In the genomic region with DNA sequence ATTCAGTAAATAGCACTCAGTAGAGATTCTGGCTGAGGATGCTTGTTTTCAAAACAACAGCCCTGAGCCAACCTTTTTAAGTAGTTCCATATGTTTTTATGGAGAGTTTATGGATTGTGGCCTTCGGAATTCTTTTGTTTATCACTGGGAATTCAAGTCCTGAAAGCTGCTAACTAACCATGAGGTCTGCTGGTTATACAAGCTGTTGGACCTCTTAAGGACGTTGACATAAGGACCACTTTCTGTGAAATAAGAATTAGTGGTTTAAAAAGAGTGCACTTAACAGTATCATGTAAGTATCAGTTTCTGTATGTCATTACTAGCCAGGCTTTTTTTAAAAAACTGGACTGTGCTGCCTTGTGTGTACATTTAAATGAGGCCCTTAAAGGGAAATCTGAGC, we compare ENCODE assay signal across 1 cellular context.
TF ChIP-seq lines count a peak whose summit lies in the region.

No MANE protein-coding gene starts in this region.

TF ChIP-seq in WTC11, 78 proteins besides CTCF, POLR2A, EP300 and RAD21 (continued from another document):
- TF ChIP-seq, protein P1, sequence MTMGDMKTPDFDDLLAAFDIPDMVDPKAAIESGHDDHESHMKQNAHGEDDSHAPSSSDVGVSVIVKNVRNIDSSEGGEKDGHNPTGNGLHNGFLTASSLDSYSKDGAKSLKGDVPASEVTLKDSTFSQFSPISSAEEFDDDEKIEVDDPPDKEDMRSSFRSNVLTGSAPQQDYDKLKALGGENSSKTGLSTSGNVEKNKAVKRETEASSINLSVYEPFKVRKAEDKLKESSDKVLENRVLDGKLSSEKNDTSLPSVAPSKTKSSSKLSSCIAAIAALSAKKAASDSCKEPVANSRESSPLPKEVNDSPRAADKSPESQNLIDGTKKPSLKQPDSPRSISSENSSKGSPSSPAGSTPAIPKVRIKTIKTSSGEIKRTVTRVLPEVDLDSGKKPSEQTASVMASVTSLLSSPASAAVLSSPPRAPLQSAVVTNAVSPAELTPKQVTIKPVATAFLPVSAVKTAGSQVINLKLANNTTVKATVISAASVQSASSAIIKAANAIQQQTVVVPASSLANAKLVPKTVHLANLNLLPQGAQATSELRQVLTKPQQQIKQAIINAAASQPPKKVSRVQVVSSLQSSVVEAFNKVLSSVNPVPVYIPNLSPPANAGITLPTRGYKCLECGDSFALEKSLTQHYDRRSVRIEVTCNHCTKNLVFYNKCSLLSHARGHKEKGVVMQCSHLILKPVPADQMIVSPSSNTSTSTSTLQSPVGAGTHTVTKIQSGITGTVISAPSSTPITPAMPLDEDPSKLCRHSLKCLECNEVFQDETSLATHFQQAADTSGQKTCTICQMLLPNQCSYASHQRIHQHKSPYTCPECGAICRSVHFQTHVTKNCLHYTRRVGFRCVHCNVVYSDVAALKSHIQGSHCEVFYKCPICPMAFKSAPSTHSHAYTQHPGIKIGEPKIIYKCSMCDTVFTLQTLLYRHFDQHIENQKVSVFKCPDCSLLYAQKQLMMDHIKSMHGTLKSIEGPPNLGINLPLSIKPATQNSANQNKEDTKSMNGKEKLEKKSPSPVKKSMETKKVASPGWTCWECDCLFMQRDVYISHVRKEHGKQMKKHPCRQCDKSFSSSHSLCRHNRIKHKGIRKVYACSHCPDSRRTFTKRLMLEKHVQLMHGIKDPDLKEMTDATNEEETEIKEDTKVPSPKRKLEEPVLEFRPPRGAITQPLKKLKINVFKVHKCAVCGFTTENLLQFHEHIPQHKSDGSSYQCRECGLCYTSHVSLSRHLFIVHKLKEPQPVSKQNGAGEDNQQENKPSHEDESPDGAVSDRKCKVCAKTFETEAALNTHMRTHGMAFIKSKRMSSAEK (CRISPR knock-in tag; IDR thresholded peaks at IDR 0.05; ENCODE audit: borderline replicate concordance) = no peak
- no peak for TF ChIP-seq ZNF121 (CRISPR knock-in tag; IDR thresholded peaks at IDR 0.05)
